In the genomic region with DNA sequence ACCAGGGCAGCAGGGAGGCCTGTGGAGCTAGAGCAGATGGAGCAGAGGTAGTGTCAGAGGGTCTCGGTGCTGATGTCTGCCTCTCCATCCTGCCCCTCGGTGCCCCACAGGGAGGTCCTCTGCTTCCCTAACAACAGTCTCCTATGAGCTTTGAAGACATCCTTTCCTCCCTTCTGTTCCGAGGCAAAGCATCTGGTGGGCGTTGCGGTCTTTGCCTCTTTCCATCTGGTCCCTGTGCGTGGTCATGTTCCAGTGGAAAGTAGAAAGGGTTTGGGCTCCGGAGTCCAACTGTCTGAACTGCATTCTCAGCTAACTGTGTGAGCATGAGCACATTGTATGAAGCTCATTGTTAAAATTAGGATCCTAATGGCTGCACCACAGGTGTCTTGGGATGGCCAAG, we compare ENCODE assay signal across 35 cellular contexts.
"Had no signal": no experiment of that assay in that cellular context is flagged by ENCODE, and none has a peak within 500 bp of the region (broad histone marks: within the 10 kb centered on the region; RNA-seq: fewer than 3 reads in every experiment).

No MANE protein-coding gene starts in this region.

- H3K36me3 Mint-ChIP-seq: activated CD4-positive, alpha-beta memory T cell treated with anti-CD3 and anti-CD28 coated beads for 36 hours; activated CD8-positive, alpha-beta memory T cell treated with anti-CD3 and anti-CD28 coated beads, Interleukin-2, amount 10 ng/mL, durations not matched to agents 7 days and 5 days; activated naive CD4-positive, alpha-beta T cell treated with anti-CD3 and anti-CD28 coated beads, Interleukin-2, amount 50 U/mL, for 24 hours; activated naive CD8-positive, alpha-beta T cell treated with anti-CD3 and anti-CD28 coated beads for 36 hours had no signal

- H3K27ac ChIP-seq: adrenal gland, ascending aorta, breast epithelium, cardiac muscle cell, colonic mucosa, esophagus squamous epithelium, gastroesophageal sphincter, heart right ventricle, WERI-Rb-1 had no signal

- DNase-seq: activated B cell treated with CpG ODN at 0.5 μM for 24 hours; activated CD4-positive, alpha-beta memory T cell treated with anti-CD3 and anti-CD28 coated beads for 36 hours; activated CD4-positive, alpha-beta T cell treated with anti-CD3 and anti-CD28 coated beads for 48 hours; activated CD8-positive, alpha-beta memory T cell treated with anti-CD3 and anti-CD28 coated beads, Interleukin-2, amount 10 ng/mL, durations not matched to agents 7 days and 5 days; activated CD8-positive, alpha-beta memory T cell treated with anti-CD3 and anti-CD28 coated beads, Interleukin-2, amount 50 U/mL, for 4 hours; activated CD8-positive, alpha-beta T cell treated with anti-CD3 and anti-CD28 coated beads, Interleukin-2, amount 10 ng/mL, durations not matched to agents 7 days and 5 days; activated effector memory CD4-positive, alpha-beta T cell treated with anti-CD3 and anti-CD28 coated beads, Interleukin-2, amount 50 U/mL, for 16 hours; activated naive CD4-positive, alpha-beta T cell treated with anti-CD3 and anti-CD28 coated beads for 36 hours; activated naive CD8-positive, alpha-beta T cell treated with anti-CD3 and anti-CD28 coated beads for 36 hours; activated naive CD8-positive, alpha-beta T cell treated with anti-CD3 and anti-CD28 coated beads, Interleukin-2, amount 50 U/mL, for 24 hours; activated T-cell treated with anti-CD3 and anti-CD28 coated beads, Interleukin-2, amount 50 U/mL, for 1 hour; activated T-cell treated with anti-CD3 and anti-CD28 coated beads, Interleukin-2, amount 50 U/mL, for 48 hours; adrenal gland; central memory CD4-positive, alpha-beta T cell; cerebellar nuclear complex; colonic mucosa; effector memory CD4-positive, alpha-beta T cell; erythroblast; esophagus squamous epithelium; foreskin melanocyte; heart right ventricle; T-helper 1 cell; T-helper 17 cell; T1000; WERI-Rb-1 had no signal

- H3K4me3 Mint-ChIP-seq: activated B cell treated with CpG ODN at 0.5 μM for 24 hours; activated CD4-positive, alpha-beta memory T cell treated with anti-CD3 and anti-CD28 coated beads for 36 hours; activated CD8-positive, alpha-beta memory T cell treated with anti-CD3 and anti-CD28 coated beads, Interleukin-2, amount 10 ng/mL, durations not matched to agents 7 days and 5 days; activated CD8-positive, alpha-beta T cell treated with anti-CD3 and anti-CD28 coated beads, Interleukin-2, amount 10 ng/mL, durations not matched to agents 7 days and 5 days; activated naive CD4-positive, alpha-beta T cell treated with anti-CD3 and anti-CD28 coated beads for 36 hours; activated naive CD4-positive, alpha-beta T cell treated with anti-CD3 and anti-CD28 coated beads, Interleukin-2, amount 50 U/mL, for 24 hours; activated naive CD8-positive, alpha-beta T cell treated with anti-CD3 and anti-CD28 coated beads for 36 hours; activated naive CD8-positive, alpha-beta T cell treated with anti-CD3 and anti-CD28 coated beads, Interleukin-2, amount 50 U/mL, for 24 hours; activated T-helper 1 cell treated with anti-CD3 and anti-CD28 coated beads, Interleukin-12 subunit alpha, Interleukin-12 subunit beta, Interleukin-2, Interleukin-4 antibody, amounts not matched to agents 30 ng/mL and 10 ng/mL and 1 ng/mL, durations not matched to agents 14 hours and 24 hours and 36 hours; brain; T-helper 17 cell; T-helper 2 cell treated with Interferon-gamma antibody and Interleukin-4, amounts not matched to agents 5 μg/mL and 100 μg/mL, for 36 hours had no signal

- ATAC-seq: activated CD4-positive, CD25-positive, alpha-beta regulatory T cell treated with anti-CD3 and anti-CD28 coated beads, Interleukin-2, amount 50 U/mL, for 24 hours; activated CD8-positive, alpha-beta memory T cell treated with anti-CD3 and anti-CD28 coated beads, Interleukin-2, amount 10 ng/mL, durations not matched to agents 7 days and 5 days; activated CD8-positive, alpha-beta T cell treated with anti-CD3 and anti-CD28 coated beads, Interleukin-2, amount 10 ng/mL, durations not matched to agents 7 days and 5 days; activated naive CD8-positive, alpha-beta T cell treated with anti-CD3 and anti-CD28 coated beads, Interleukin-2, amount 50 U/mL, for 24 hours; gastroesophageal sphincter; heart right ventricle; T-helper 17 cell had no signal

- H3K27me3 ChIP-seq: adrenal gland, ascending aorta, breast epithelium, cardiac muscle cell, colonic mucosa, esophagus squamous epithelium, gastroesophageal sphincter had no signal

- H3K4me1 ChIP-seq: adrenal gland, ascending aorta, breast epithelium, colonic mucosa, esophagus squamous epithelium, gastroesophageal sphincter, heart right ventricle had no signal

- H3K9me3 Mint-ChIP-seq: activated naive CD4-positive, alpha-beta T cell treated with anti-CD3 and anti-CD28 coated beads for 36 hours; activated T-helper 1 cell treated with anti-CD3 and anti-CD28 coated beads, Interleukin-12 subunit alpha, Interleukin-12 subunit beta, Interleukin-2, Interleukin-4 antibody, amounts not matched to agents 30 ng/mL and 10 ng/mL and 1 ng/mL, durations not matched to agents 14 hours and 24 hours and 36 hours had no signal

- H3K27me3 Mint-ChIP-seq: activated CD4-positive, alpha-beta memory T cell treated with anti-CD3 and anti-CD28 coated beads for 36 hours; activated CD8-positive, alpha-beta memory T cell treated with anti-CD3 and anti-CD28 coated beads, Interleukin-2, amount 10 ng/mL, durations not matched to agents 7 days and 5 days; activated naive CD4-positive, alpha-beta T cell treated with anti-CD3 and anti-CD28 coated beads, Interleukin-2, amount 50 U/mL, for 24 hours; activated naive CD8-positive, alpha-beta T cell treated with anti-CD3 and anti-CD28 coated beads, Interleukin-2, amount 50 U/mL, for 24 hours; brain had no signal

- H3K4me1 Mint-ChIP-seq: activated CD8-positive, alpha-beta memory T cell treated with anti-CD3 and anti-CD28 coated beads, Interleukin-2, amount 10 ng/mL, durations not matched to agents 7 days and 5 days; activated naive CD4-positive, alpha-beta T cell treated with anti-CD3 and anti-CD28 coated beads, Interleukin-2, amount 50 U/mL, for 24 hours; activated naive CD8-positive, alpha-beta T cell treated with anti-CD3 and anti-CD28 coated beads for 36 hours; activated naive CD8-positive, alpha-beta T cell treated with anti-CD3 and anti-CD28 coated beads, Interleukin-2, amount 50 U/mL, for 24 hours; T-helper 17 cell had no signal

- H3K9me3 ChIP-seq: adrenal gland, ascending aorta, breast epithelium, colonic mucosa, esophagus squamous epithelium, gastroesophageal sphincter, heart right ventricle had no signal

- H3K36me3 ChIP-seq: adrenal gland, ascending aorta, breast epithelium, cardiac muscle cell, colonic mucosa, esophagus squamous epithelium, gastroesophageal sphincter, heart right ventricle, WERI-Rb-1 had no signal

- H3K4me3 ChIP-seq: adrenal gland, ascending aorta, breast epithelium, cardiac muscle cell, colonic mucosa, esophagus squamous epithelium, gastroesophageal sphincter, heart right ventricle had no signal

- H3K27ac Mint-ChIP-seq: activated B cell treated with CpG ODN at 0.5 μM for 24 hours; activated CD4-positive, alpha-beta memory T cell treated with anti-CD3 and anti-CD28 coated beads for 36 hours; activated CD8-positive, alpha-beta memory T cell treated with anti-CD3 and anti-CD28 coated beads, Interleukin-2, amount 10 ng/mL, durations not matched to agents 7 days and 5 days; activated CD8-positive, alpha-beta T cell treated with anti-CD3 and anti-CD28 coated beads, Interleukin-2, amount 10 ng/mL, durations not matched to agents 7 days and 5 days; activated naive CD4-positive, alpha-beta T cell treated with anti-CD3 and anti-CD28 coated beads for 36 hours; activated naive CD4-positive, alpha-beta T cell treated with anti-CD3 and anti-CD28 coated beads, Interleukin-2, amount 50 U/mL, for 24 hours; activated naive CD8-positive, alpha-beta T cell treated with anti-CD3 and anti-CD28 coated beads for 36 hours; activated naive CD8-positive, alpha-beta T cell treated with anti-CD3 and anti-CD28 coated beads, Interleukin-2, amount 50 U/mL, for 24 hours; activated T-helper 1 cell treated with anti-CD3 and anti-CD28 coated beads, Interleukin-12 subunit alpha, Interleukin-12 subunit beta, Interleukin-2, Interleukin-4 antibody, amounts not matched to agents 30 ng/mL and 10 ng/mL and 1 ng/mL, durations not matched to agents 14 hours and 24 hours and 36 hours; activated T-helper 2 cell treated with anti-CD3 and anti-CD28 coated beads, Interferon-gamma antibody, Interleukin-2, Interleukin-4, amounts not matched to agents 10 μg/mL and 5 μg/mL and 100 μg/mL, durations not matched to agents 14 hours and 24 hours and 36 hours; T-helper 17 cell; T-helper 2 cell treated with Interferon-gamma antibody and Interleukin-4, amounts not matched to agents 5 μg/mL and 100 μg/mL, for 36 hours had no signal
